In the genomic region with DNA sequence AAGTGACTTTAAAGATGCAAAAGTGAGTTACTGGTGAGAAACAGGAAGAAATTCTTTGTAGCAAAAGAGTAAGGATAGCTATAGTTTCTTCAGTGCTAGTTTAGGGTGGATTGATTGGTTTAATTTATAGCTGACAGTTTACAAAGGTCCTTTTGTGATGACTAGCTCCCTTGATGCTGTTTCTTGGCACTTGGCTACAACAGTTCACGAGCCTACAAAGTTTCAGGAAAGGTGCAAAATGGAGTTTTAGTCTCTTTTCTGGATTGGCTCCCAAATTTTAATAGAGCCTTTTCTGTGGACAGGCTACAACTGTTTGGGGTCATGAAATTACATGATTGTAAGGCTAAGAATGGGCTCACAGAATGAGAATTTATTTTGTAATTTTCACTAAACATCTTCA, we compare ENCODE assay signal across 28 cellular contexts.
"Had no signal": no experiment of that assay in that cellular context is flagged by ENCODE, and none has a peak within 500 bp of the region (broad histone marks: within the 10 kb centered on the region; RNA-seq: fewer than 3 reads in every experiment).

No MANE protein-coding gene starts in this region.

- H3K36me3 ChIP-seq: pancreas had no signal

- H3K4me3 Mint-ChIP-seq: endodermal cell; mesothelial cell of epicardium; naive B cell; natural killer cell treated with Interleukin-12 subunit alpha and Interleukin-12 subunit beta and Interleukin-15 and Interleukin-18, amount 100 ng/mL, for 72 hours; neural crest cell; stimulated activated naive CD8-positive, alpha-beta T cell treated with anti-CD3 and anti-CD28 coated beads, Interleukin-15, amount 100 ng/mL, for 72 hours had no signal

- H3K27me3 Mint-ChIP-seq: naive B cell; natural killer cell treated with Interleukin-12 subunit alpha and Interleukin-12 subunit beta and Interleukin-15 and Interleukin-18, amount 100 ng/mL, for 72 hours; progenitor cell of endocrine pancreas; stimulated activated naive CD8-positive, alpha-beta T cell treated with anti-CD3 and anti-CD28 coated beads, Interleukin-15, amount 100 ng/mL, for 72 hours had no signal

- DNase-seq: dorsolateral prefrontal cortex; effector CD4-positive, alpha-beta T cell; endodermal cell; foreskin fibroblast; glutamatergic neuron; heart right ventricle; hippocampal formation; left cardiac atrium; left lung; mucosa of descending colon; naive B cell; pancreas; right lobe of liver; small intestine; stimulated activated CD4-positive, alpha-beta T cell treated with anti-CD3 and anti-CD28 coated beads, Interleukin-15, amount 100 ng/mL, for 24 hours; stimulated activated CD4-positive, alpha-beta T cell treated with anti-CD3 and anti-CD28 coated beads, Interleukin-2, amount 100 ng/mL, for 48 hours; stimulated activated naive CD4-positive, alpha-beta T cell; stimulated activated naive CD8-positive, alpha-beta T cell treated with anti-CD3 and anti-CD28 coated beads, Interleukin-15, amount 100 ng/mL, for 72 hours; trophoblast cell had no signal

- ATAC-seq: esophagus mucosa; gastroesophageal sphincter; heart right ventricle; left cardiac atrium; left lung; mucosa of descending colon; natural killer cell treated with Interleukin-12 subunit alpha and Interleukin-12 subunit beta and Interleukin-15 and Interleukin-18, amount 100 ng/mL, for 72 hours; pancreas; stimulated activated naive CD8-positive, alpha-beta T cell treated with anti-CD3 and anti-CD28 coated beads, Interleukin-15, amount 100 ng/mL, for 72 hours had no signal

- H3K27ac ChIP-seq: epithelial cell of prostate, gastroesophageal sphincter, heart right ventricle, left lung, neutrophil, pancreas, right lobe of liver, suprapubic skin had no signal

- H3K27me3 ChIP-seq: dorsolateral prefrontal cortex, gastroesophageal sphincter, heart right ventricle, left lung, neutrophil, pancreas, right lobe of liver, suprapubic skin had no signal

- H3K9me3 ChIP-seq: gastroesophageal sphincter, neutrophil, pancreas, right lobe of liver, suprapubic skin had no signal

- H3K4me1 Mint-ChIP-seq: endodermal cell, mesothelial cell of epicardium had no signal

- H3K27ac Mint-ChIP-seq: endodermal cell; mesothelial cell of epicardium; progenitor cell of endocrine pancreas; stimulated activated naive CD8-positive, alpha-beta T cell treated with anti-CD3 and anti-CD28 coated beads, Interleukin-15, amount 100 ng/mL, for 72 hours had no signal

- H3K4me3 ChIP-seq: dorsolateral prefrontal cortex, gastroesophageal sphincter, heart right ventricle, left lung, mucosa of descending colon, pancreas, right lobe of liver, suprapubic skin had no signal

- H3K4me1 ChIP-seq: left lung, pancreas, right lobe of liver had no signal
